ENCODE assay signal across 27 cellular contexts in genomic region chr7:74248156-74248555, GRCh38.
"Had no signal": no experiment of that assay in that cellular context is flagged by ENCODE, and none has a peak within 500 bp of the region (broad histone marks: within the 10 kb centered on the region; RNA-seq: fewer than 3 reads in every experiment).

No MANE protein-coding gene starts in this region.

- H3K36me3 ChIP-seq: prostate gland, uterus had no signal

- ATAC-seq: foreskin keratinocyte; gastroesophageal sphincter; heart left ventricle; mucosa of descending colon; natural killer cell treated with Interleukin-12 subunit alpha and Interleukin-12 subunit beta and Interleukin-15 and Interleukin-18, amount 100 ng/mL, for 72 hours; stimulated activated memory B cell treated with anti-CD40 and anti-IgM and Interleukin-4, amounts not matched to agents 10 μg/mL and 1 μg/mL and 100 μg/mL, for 72 hours; upper lobe of right lung had no signal

- FAIRE-seq: endothelial cell of umbilical vein, kidney had no signal

- H3K4me3 ChIP-seq: coronary artery, esophagus muscularis mucosa, gastroesophageal sphincter, heart left ventricle, hepatocyte, mucosa of descending colon, prostate gland, right atrium auricular region, sigmoid colon, thoracic aorta, tibial nerve, upper lobe of right lung, uterus had no signal

- H3K4me2 ChIP-seq: hepatocyte had no signal

- H3K27ac ChIP-seq: coronary artery, esophagus muscularis mucosa, foreskin keratinocyte, gastroesophageal sphincter, heart left ventricle, hepatocyte, prostate gland, right atrium auricular region, sigmoid colon, thoracic aorta, tibial nerve, upper lobe of right lung, uterus had no signal

- H3K9me3 Mint-ChIP-seq: mesothelial cell of epicardium; naive B cell; natural killer cell treated with Interleukin-12 subunit alpha and Interleukin-12 subunit beta and Interleukin-15 and Interleukin-18, amount 100 ng/mL, for 72 hours; stimulated activated memory B cell treated with anti-CD40 and anti-IgM and Interleukin-4, amounts not matched to agents 10 μg/mL and 1 μg/mL and 100 μg/mL, for 72 hours; stimulated activated naive CD8-positive, alpha-beta T cell treated with anti-CD3 and anti-CD28 coated beads, Interleukin-15, Interleukin-2, amounts not matched to agents 100 ng/mL and 50 ng/mL, for 24 hours had no signal

- H3K27me3 Mint-ChIP-seq: naive B cell; natural killer cell treated with Interleukin-12 subunit alpha and Interleukin-12 subunit beta and Interleukin-15 and Interleukin-18, amount 100 ng/mL, for 72 hours; stimulated activated memory B cell treated with anti-CD40 and anti-IgM and Interleukin-4, amounts not matched to agents 10 μg/mL and 1 μg/mL and 100 μg/mL, for 72 hours; stimulated activated naive CD8-positive, alpha-beta T cell treated with anti-CD3 and anti-CD28 coated beads, Interleukin-15, Interleukin-2, amounts not matched to agents 100 ng/mL and 50 ng/mL, for 24 hours had no signal

- H3K27me3 ChIP-seq: esophagus muscularis mucosa, foreskin keratinocyte, gastroesophageal sphincter, heart left ventricle, hepatocyte, right atrium auricular region, sigmoid colon, tibial nerve, upper lobe of right lung, uterus had no signal

- H2AFZ ChIP-seq: hepatocyte had no signal

- H3K4me3 Mint-ChIP-seq: mesothelial cell of epicardium; naive B cell; natural killer cell treated with Interleukin-12 subunit alpha and Interleukin-12 subunit beta and Interleukin-15 and Interleukin-18, amount 100 ng/mL, for 72 hours; stimulated activated memory B cell treated with anti-CD40 and anti-IgM and Interleukin-4, amounts not matched to agents 10 μg/mL and 1 μg/mL and 100 μg/mL, for 72 hours; stimulated activated naive CD8-positive, alpha-beta T cell treated with anti-CD3 and anti-CD28 coated beads, Interleukin-15, Interleukin-2, amounts not matched to agents 100 ng/mL and 50 ng/mL, for 24 hours had no signal

- H3K9me3 ChIP-seq: esophagus muscularis mucosa, gastroesophageal sphincter, heart left ventricle, mucosa of descending colon, prostate gland, right atrium auricular region, sigmoid colon, thoracic aorta, tibial nerve, upper lobe of right lung, uterus had no signal

- DNase-seq: dermis blood vessel endothelial cell; effector memory CD4-positive, alpha-beta T cell; foreskin keratinocyte; heart left ventricle; kidney; mesenchymal stem cell; mucosa of descending colon; naive B cell; nucleus accumbens; sigmoid colon; stimulated activated CD4-positive, alpha-beta T cell treated with anti-CD3 and anti-CD28 coated beads, Interleukin-2, amount 100 ng/mL, for 24 hours; stimulated activated CD4-positive, alpha-beta T cell treated with anti-CD3 and anti-CD28 coated beads, Interleukin-4, amount 100 ng/mL, for 4 hours; upper lobe of right lung; uterus had no signal

- H3K27ac Mint-ChIP-seq: mesothelial cell of epicardium; natural killer cell treated with Interleukin-12 subunit alpha and Interleukin-12 subunit beta and Interleukin-15 and Interleukin-18, amount 100 ng/mL, for 72 hours; stimulated activated memory B cell treated with anti-CD40 and anti-IgM and Interleukin-4, amounts not matched to agents 10 μg/mL and 1 μg/mL and 100 μg/mL, for 72 hours had no signal

- H3K4me1 ChIP-seq: foreskin keratinocyte, prostate gland had no signal
